19 cellular contexts compared by ENCODE assay signal in genomic region chr22:43295660-43296059, GRCh38. TPM values are rescaled to one million over a fixed set of nuclear protein-coding genes. Genes with fewer than 3 reads are reported as not detected.
A peak's percentile ranks its signal among the peaks of the same experiment; 100 is the strongest.
DNase-seq lines count a peak whose midpoint lies in the region; ATAC-seq and TF ChIP-seq lines count a peak whose summit lies in the region.
"Had no signal": no experiment of that assay in that cellular context is flagged by ENCODE, and none has a peak within 500 bp of the region (broad histone marks: within the 10 kb centered on the region; RNA-seq: fewer than 3 reads in every experiment).

No MANE protein-coding gene starts in this region.

- TF ChIP-seq POLR2A in esophagus muscularis mucosa (IDR thresholded peaks at IDR 0.05; ENCODE audit: low read depth) (no peak), tibial nerve (IDR thresholded peaks at IDR 0.05) (no peak)

- H3K9me3 ChIP-seq in SJCRH30 (replicated peaks): no peaks in the 10 kb centered on the region
- no peaks in the 10 kb centered on the region for H3K9me3 ChIP-seq in esophagus muscularis mucosa
- H3K9me3 ChIP-seq in tibial nerve: no peaks in the 10 kb centered on the region
- H3K9me3 ChIP-seq in T-helper 17 cell (ENCODE audit: control insufficient read depth, low read length, poor library complexity, severe bottlenecking): no peaks in the 10 kb centered on the region

- 94% methylated on average over 6 of the region's 6 CpGs for WGBS in esophagus muscularis mucosa
- 86 to 95% methylated on average over 6 of the region's 6 CpGs for WGBS in tibial nerve, 2 donors

- H3K36me3 ChIP-seq in SJCRH30 (no peaks in the 10 kb centered on the region), esophagus muscularis mucosa (no peaks in the 10 kb centered on the region), tibial nerve (no peaks in the 10 kb centered on the region)

- no peaks in the 10 kb centered on the region for H3K27me3 ChIP-seq in SJCRH30
- no peaks in the 10 kb centered on the region for H3K27me3 ChIP-seq in esophagus muscularis mucosa
- no peaks in the 10 kb centered on the region for H3K27me3 ChIP-seq in tibial nerve

- peaks cover 57% of the 10 kb centered on the region for H3K4me1 ChIP-seq in SJCRH30
- H3K4me1 ChIP-seq in esophagus muscularis mucosa: peaks cover 40 to 100% (median 89%) of the 10 kb centered on the region in 4 donors
- H3K4me1 ChIP-seq in tibial nerve: peaks cover 0 to 88% (median 30%) of the 10 kb centered on the region in 4 donors

- peaks cover 4% of the 10 kb centered on the region for H3K9me3 Mint-ChIP-seq in nephron progenitor cell
- H3K9me3 Mint-ChIP-seq: CD4-positive, alpha-beta memory T cell; HFFc6 had no signal

- H3K27me3 Mint-ChIP-seq in nephron progenitor cell (ENCODE audit: low read depth, poor library complexity) (peaks cover 3% of the 10 kb centered on the region), T-helper 17 cell (peaks cover 8% of the 10 kb centered on the region)
- H3K27me3 Mint-ChIP-seq: CD4-positive, alpha-beta memory T cell had no signal

- peaks cover 9% of the 10 kb centered on the region for H3K36me3 Mint-ChIP-seq in nephron progenitor cell (ENCODE audit: low read depth)
- no peaks in the 10 kb centered on the region for H3K36me3 Mint-ChIP-seq in T-helper 17 cell (ENCODE audit: low read depth)
- H3K36me3 Mint-ChIP-seq: CD4-positive, alpha-beta memory T cell had no signal

- TF ChIP-seq EP300 in esophagus muscularis mucosa (IDR thresholded peaks at IDR 0.05) (peak; percentile 79), tibial nerve (IDR thresholded peaks at IDR 0.05) (no peak)

- no peak for TF ChIP-seq CTCF in esophagus muscularis mucosa (IDR thresholded peaks at IDR 0.05)
- TF ChIP-seq CTCF in nephron progenitor cell (IDR thresholded peaks at IDR 0.05): no peak
- TF ChIP-seq CTCF in tibial nerve (IDR thresholded peaks at IDR 0.05): no peak

- DNase-seq in SJCRH30 (no peak), esophagus muscularis mucosa (ENCODE audit: extremely low spot score) (no peak), nephron progenitor cell (no peak), tibial nerve (ENCODE audit: low spot score in 2 of 2) (no peak), T-helper 17 cell (no peak), SIG-M5 treated with dmso at 0.1 percent for 504 hours (lab: John Stamatoyannopoulos, UW; ENCODE audit: unreplicated experiment) (no peak)
- DNase-seq: ACHN, AML-193, Calu3, HFFc6, KG1, NCI-H1436, NCI-H2081, NCI-H510A, NCI-H774, PC-3 had no signal

- H3K4me1 Mint-ChIP-seq in nephron progenitor cell (peaks cover 91% of the 10 kb centered on the region), T-helper 17 cell (peaks cover 9% of the 10 kb centered on the region)

- ATAC-seq in GM18909 (IDR thresholded peaks at IDR 0.05; ENCODE audit: poor library complexity, unreplicated experiment): no peak
- ATAC-seq in T-helper 17 cell: no peak
- ATAC-seq: PC-3 had no signal

- peak overlapping the region; percentile 51 for H3K4me3 Mint-ChIP-seq in nephron progenitor cell
- no peak overlapping the region for H3K4me3 Mint-ChIP-seq in T-helper 17 cell
- H3K4me3 Mint-ChIP-seq: CD4-positive, alpha-beta memory T cell; HFFc6 had no signal

- H3K27ac ChIP-seq in SJCRH30 (peak overlapping the region; percentile 96; the same call in 1 of the 2 replicates), esophagus muscularis mucosa (replicated peaks in 1 of 4) (peak overlapping the region; percentile 82 to 89 (median 86)), tibial nerve (peak overlapping the region; percentile 65 to 89 (median 75))
- H3K27ac ChIP-seq: RWPE1 had no signal

- H3K4me3 ChIP-seq in SJCRH30: no peak overlapping the region
- no peak overlapping the region for H3K4me3 ChIP-seq in esophagus muscularis mucosa
- H3K4me3 ChIP-seq in tibial nerve: no peak overlapping the region

- intact Hi-C loops in esophagus muscularis mucosa (cut with DNase I): no loop called here

- H3K27ac Mint-ChIP-seq in nephron progenitor cell: peak overlapping the region; percentile 86
- no peak overlapping the region for H3K27ac Mint-ChIP-seq in T-helper 17 cell
- H3K27ac Mint-ChIP-seq: CD4-positive, alpha-beta memory T cell; HFFc6 had no signal

RNA-seq across cellular contexts. Expression of gene SCUBE1, which starts 47.5 kb away (rescaled TPM):
- 11.0 and 13.7 TPM in 2 replicates for total RNA-seq in SJCRH30 (2014; rRNA removed; shearing (Covaris generic))
- total RNA-seq in esophagus muscularis mucosa (100 to 1,000 TPM in 1 of 4 donors, 10 to 100 TPM in 3; 33.3 to 109 (median 66.3) TPM), tibial nerve (100 to 1,000 TPM in 2 of 4 donors, 10 to 100 TPM in 2; 81.3 to 214 (median 141) TPM), T-helper 17 cell (not detected)
- total RNA-seq: CD4-positive, alpha-beta memory T cell; HFFc6; PC-3 had no signal

Comparison
In these comparisons a context has a peak if more than half of its experiments do, and no peak if none do; other contexts are left out.
1. RNA of gene SCUBE1, which starts 47.5 kb away (total RNA-seq): 81.3 to 214 TPM in tibial nerve, 33.3 to 109 TPM in esophagus muscularis mucosa and 11.0 to 13.7 TPM in SJCRH30; not detected in T-helper 17 cell; every median in the first group is over 10 times any median in the second.
2. Peak in every context shown above with its lines, with median percentiles within 50 percentile points of each other: H3K27ac ChIP-seq.